ENCODE assay signal across 21 cellular contexts in genomic region chr12:130164931-130165330, GRCh38. TPM values are rescaled to one million over a fixed set of nuclear protein-coding genes. Genes with fewer than 3 reads are reported as not detected.
DNase-seq lines count a peak whose midpoint lies in the region; ATAC-seq and TF ChIP-seq lines count a peak whose summit lies in the region.
"Had no signal": no experiment of that assay in that cellular context is flagged by ENCODE, and none has a peak within 500 bp of the region (broad histone marks: within the 10 kb centered on the region; RNA-seq: fewer than 3 reads in every experiment).

No MANE protein-coding gene starts in this region.

- H3K27ac Mint-ChIP-seq in brain: peak overlapping the region in 2 of 5 experiments; percentile 34 to 88
- no peak overlapping the region for H3K27ac Mint-ChIP-seq in glutamatergic neuron (ENCODE audit: unreplicated experiment)
- H3K27ac Mint-ChIP-seq: CD4-positive, alpha-beta memory T cell; IgD-negative memory B cell had no signal

- no peak overlapping the region for H3K27ac ChIP-seq in upper lobe of right lung

- H3K36me3 Mint-ChIP-seq in brain: no peaks in the 10 kb centered on the region
- H3K36me3 Mint-ChIP-seq in glutamatergic neuron (ENCODE audit: unreplicated experiment): peaks cover 4% of the 10 kb centered on the region
- H3K36me3 Mint-ChIP-seq: CD4-positive, alpha-beta memory T cell had no signal

- H3K4me1 Mint-ChIP-seq in brain: peaks cover 53% of the 10 kb centered on the region
- H3K4me1 Mint-ChIP-seq in glutamatergic neuron (ENCODE audit: low read depth, unreplicated experiment): no peaks in the 10 kb centered on the region

- H3K27me3 Mint-ChIP-seq in brain (peaks cover 69% of the 10 kb centered on the region), glutamatergic neuron (ENCODE audit: unreplicated experiment) (peaks cover 17% of the 10 kb centered on the region)

- DNase-seq in NCI-H510A treated with DMSO at 0.1 percent for 48 hours (lab: John Stamatoyannopoulos, UW) (peak; percentile 36), NCI-H510A (lab: John Stamatoyannopoulos, UW) (no peak), iPS-NIHi7 (ENCODE audit: extremely low spot score) (peak; percentile 65), upper lobe of right lung (peak; percentile 40), glutamatergic neuron (no peak), left lobe of liver (ENCODE audit: low spot score) (no peak)
- DNase-seq: 8988T; Calu3; CD4-positive, alpha-beta memory T cell; DMS53; Kasumi-1; NCI-H1417; NCI-H187 treated with DMSO at 0.1 percent for 48 hours; NCI-H2171 had no signal

- TF ChIP-seq CTCF in brain (conservative IDR thresholded peaks at IDR 0.05) (no peak), upper lobe of right lung (IDR thresholded peaks at IDR 0.05) (no peak), glutamatergic neuron (IDR thresholded peaks at IDR 0.05; ENCODE audit: partially characterized antibody, unreplicated experiment) (no peak)

- H3K4me1 ChIP-seq in upper lobe of right lung: peaks cover 5% of the 10 kb centered on the region

- H3K4me3 Mint-ChIP-seq in brain (peak overlapping the region in 3 of 5 experiments; percentile 64 to 97 (median 91)), glutamatergic neuron (ENCODE audit: unreplicated experiment) (no peak overlapping the region)
- H3K4me3 Mint-ChIP-seq: CD4-positive, alpha-beta memory T cell; IgD-negative memory B cell had no signal

- peaks cover 67% of the 10 kb centered on the region for H3K27me3 ChIP-seq in upper lobe of right lung

- no peaks in the 10 kb centered on the region for H3K9me3 ChIP-seq in upper lobe of right lung

- H3K4me3 ChIP-seq in upper lobe of right lung: no peak overlapping the region

- intact Hi-C loops in upper lobe of right lung (cut with DNase I): no loop called here

- H3K9me3 Mint-ChIP-seq in brain (peaks cover 0 to 70% (median 11%) of the 10 kb centered on the region in 5 experiments), glutamatergic neuron (ENCODE audit: unreplicated experiment) (peaks cover 3% of the 10 kb centered on the region)

- ATAC-seq in upper lobe of right lung (no peak), GM21825 (IDR thresholded peaks at IDR 0.05; ENCODE audit: unreplicated experiment) (no peak), left lobe of liver (no peak)

- H3K36me3 ChIP-seq in upper lobe of right lung: no peaks in the 10 kb centered on the region

RNA-seq across cellular contexts. Expression of gene FZD10, which starts 2.7 kb away (rescaled TPM):
- 1.5 TPM for polyA plus RNA-seq in brain (ENCODE audit: insufficient read depth, low read depth, low replicate concordance)
- 0.84 TPM for total RNA-seq in upper lobe of right lung
- not detected for total RNA-seq in glutamatergic neuron (ENCODE audit: unreplicated experiment)
- not detected for total RNA-seq in left lobe of liver
- total RNA-seq: Calu3; CD4-positive, alpha-beta memory T cell; HT-29; NCI-H460; SK-MEL-5 had no signal
- polyA plus RNA-seq: BJ; CD4-positive, alpha-beta memory T cell; IgD-negative memory B cell had no signal

Comparison
In these comparisons a context has a peak if more than half of its experiments do, and no peak if none do; other contexts are left out.
1. DNase-seq: peak in NCI-H510A treated with DMSO at 0.1 percent for 48 hours (single experiment), iPS-NIHi7 (single experiment) and upper lobe of right lung (single experiment); none in NCI-H510A (single experiment), glutamatergic neuron (single experiment) and left lobe of liver (single experiment).